Comparison of ENCODE assay signal across 8 cellular contexts in genomic region chr1:26705788-26706237, GRCh38. TPM values are rescaled to one million over a fixed set of nuclear protein-coding genes. Genes with fewer than 3 reads are reported as not detected.
A peak's percentile ranks its signal among the peaks of the same experiment; 100 is the strongest.
DNase-seq lines count a peak whose midpoint lies in the region; ATAC-seq and TF ChIP-seq lines count a peak whose summit lies in the region.

No MANE protein-coding gene starts in this region.

- H3K4me3 Mint-ChIP-seq in IgD-negative memory B cell (peak overlapping the region; percentile 42 to 90 (median 60)), naive B cell (peak overlapping the region; percentile 55 to 89 (median 65))
- H3K4me3 Mint-ChIP-seq in central memory CD8-positive, alpha-beta T cell, result peak overlapping the region; percentile 47

- H3K36me3 Mint-ChIP-seq in IgD-negative memory B cell (peaks cover 7% of the 10 kb centered on the region), naive B cell (no peaks in the 10 kb centered on the region)
- H3K36me3 Mint-ChIP-seq in central memory CD8-positive, alpha-beta T cell (ENCODE audit: insufficient read depth), result peaks cover 30% of the 10 kb centered on the region

- peak overlapping the region; percentile 54; the same call in 1 of the 2 replicates for H3K27ac ChIP-seq in C4-2B

- no peak for DNase-seq in central memory CD8-positive, alpha-beta T cell (ENCODE audit: low spot score in 2 of 2)
- DNase-seq in naive B cell (no peak), iPS-NIHi11 (ENCODE audit: low spot score) (no peak), T-helper 9 cell (no peak), ecto neural progenitor cell (ENCODE audit: low spot score) (no peak), SW480 (ENCODE audit: low spot score) (no peak)

- TF ChIP-seq CTCF in C4-2B (conservative IDR thresholded peaks at IDR 0.05), result no peak

- H3K27ac Mint-ChIP-seq in IgD-negative memory B cell (peak overlapping the region; percentile 42 to 71 (median 66)), naive B cell (peak overlapping the region in 4 of 6 donors; percentile 10 to 63 (median 52))
- H3K27ac Mint-ChIP-seq in central memory CD8-positive, alpha-beta T cell (ENCODE audit: low read depth), result peak overlapping the region; percentile 5

- H3K27me3 Mint-ChIP-seq in IgD-negative memory B cell, result no peaks in the 10 kb centered on the region
- H3K27me3 Mint-ChIP-seq in central memory CD8-positive, alpha-beta T cell, result no peaks in the 10 kb centered on the region
- no peaks in the 10 kb centered on the region for H3K27me3 Mint-ChIP-seq in naive B cell

- ATAC-seq in central memory CD8-positive, alpha-beta T cell (replicated peaks; ENCODE audit: extremely low read depth, poor library complexity, severe bottlenecking), result no peak
- peak; percentile 21 to 40 for ATAC-seq in naive B cell (ENCODE audit: low read depth in 2 of 2)

- H3K4me1 Mint-ChIP-seq in IgD-negative memory B cell (peaks cover 29 to 41% (median 40%) of the 10 kb centered on the region in 3 donors), naive B cell (peaks cover 38 to 47% (median 44%) of the 10 kb centered on the region in 3 donors)
- peaks cover 43% of the 10 kb centered on the region for H3K4me1 Mint-ChIP-seq in central memory CD8-positive, alpha-beta T cell

- H3K9me3 Mint-ChIP-seq in IgD-negative memory B cell (no peaks in the 10 kb centered on the region), naive B cell (no peaks in the 10 kb centered on the region)
- no peaks in the 10 kb centered on the region for H3K9me3 Mint-ChIP-seq in central memory CD8-positive, alpha-beta T cell

RNA-seq across cellular contexts. Expression of gene ARID1A, which starts 10.0 kb away (rescaled TPM):
- 24.4 TPM for polyA plus RNA-seq in IgD-negative memory B cell
- polyA plus RNA-seq in naive B cell (ENCODE audit: low read depth in 6 of 6), result 10 to 100 TPM in 5 of 6 donors, 1 to 10 TPM in 1; 8.8 to 38.2 (median 18.9) TPM

Comparison
In these comparisons a context has a peak if more than half of its experiments do, and no peak if none do; other contexts are left out.
1. H3K27ac Mint-ChIP-seq: peak in every context shown above with its lines; median percentile 66 in IgD-negative memory B cell; 52 in naive B cell; 5 in central memory CD8-positive, alpha-beta T cell.